Comparison of ENCODE assay signal across 1 cellular context in genomic region chr6:19851273-19852089, GRCh38.
TF ChIP-seq lines count a peak whose summit lies in the region.

No MANE protein-coding gene starts in this region.

TF ChIP-seq in K562, 482 proteins besides CTCF, POLR2A, EP300 and RAD21 (continued from another document):
- TF ChIP-seq UBTF (IDR thresholded peaks at IDR 0.05; ENCODE audit: borderline replicate concordance in 1 of 2, low read depth in 2 of 2, low read length in 2 of 2) (no peak), MYC (IDR thresholded peaks at IDR 0.05; ENCODE audit: low read depth, low read length) (0 out of 2 replicates have a peak, but pooled peaks have one; percentile 21), MYC (CRISPR knock-in tag; IDR thresholded peaks at IDR 0.05; ENCODE audit: borderline replicate concordance, low read depth) (no peak), DEAF1 (CRISPR knock-in tag; IDR thresholded peaks at IDR 0.05) (peak; percentile 81), SMC3 (conservative IDR thresholded peaks at IDR 0.05; ENCODE audit: insufficient read depth, low read depth, low read length) (peak; percentile 74), MEIS2 (IDR thresholded peaks at IDR 0.05; ENCODE audit: partially characterized antibody) (peak; percentile 80), CBX5 (IDR thresholded peaks at IDR 0.05; ENCODE audit: borderline replicate concordance, low read depth) (no peak), PKNOX1 (IDR thresholded peaks at IDR 0.05) (peak; percentile 78), ARID2 (IDR thresholded peaks at IDR 0.05) (0 out of 2 replicates have a peak, but pooled peaks have one; percentile 45), SAFB2 (IDR thresholded peaks at IDR 0.05; ENCODE audit: borderline replicate concordance, low read depth, low read length, severe bottlenecking) (no peak), ZFP30 (CRISPR knock-in tag; IDR thresholded peaks at IDR 0.05; ENCODE audit: borderline replicate concordance) (no peak), ATF3 (IDR thresholded peaks at IDR 0.05) (no peak), ATF3 (CRISPR knock-in tag; conservative IDR thresholded peaks at IDR 0.05) (no peak)
TF ChIP-seq in K562: peak in this region for 7.
